In genomic region chr18:58583569-58583968, GRCh38 we compare ENCODE assay signal across 25 cellular contexts. TPM values are rescaled to one million over a fixed set of nuclear protein-coding genes. Genes with fewer than 3 reads are reported as not detected.
DNase-seq lines count a peak whose midpoint lies in the region; ATAC-seq and TF ChIP-seq lines count a peak whose summit lies in the region.
"Had no signal": no experiment of that assay in that cellular context is flagged by ENCODE, and none has a peak within 500 bp of the region (broad histone marks: within the 10 kb centered on the region; RNA-seq: fewer than 3 reads in every experiment).

No MANE protein-coding gene starts in this region.

- H3K9me2 ChIP-seq in SK-N-SH, result no peaks in the 10 kb centered on the region

- TF ChIP-seq CTCF in SK-N-SH (IDR thresholded peaks at IDR 0.05), result no peak
- no peak for TF ChIP-seq CTCF in BE2C (IDR thresholded peaks at IDR 0.05; ENCODE audit: low read depth, low read length)

- TF ChIP-seq EP300 in SK-N-SH (IDR thresholded peaks at IDR 0.05; ENCODE audit: borderline replicate concordance in 1 of 2, low read depth in 1 of 2, low read length in 1 of 2), result no peak

- peak overlapping the region; percentile 76 to 88; a peak in 3 of 4 replicates for H3K27ac ChIP-seq in SK-N-SH (ENCODE audit: low read depth in 2 of 2, low read length in 1 of 2)
- H3K27ac ChIP-seq in SJCRH30, result peak overlapping the region; percentile 42; the same call in 1 of the 2 replicates
- peak overlapping the region; percentile 92 for H3K27ac ChIP-seq in mesenchymal stem cell (ENCODE audit: low read length, poor library complexity, severe bottlenecking)
- H3K27ac ChIP-seq: 22Rv1, pancreas, stomach, tibial artery had no signal

- CTCF ChIA-PET in SK-N-SH (lab: Yijun Ruan, JAX), result no interaction called here

- H3K4me2 ChIP-seq in SK-N-SH, result peak overlapping the region; percentile 72
- no peak overlapping the region for H3K4me2 ChIP-seq in mesenchymal stem cell (ENCODE audit: low read length, poor library complexity, severe bottlenecking)
- peak overlapping the region; percentile 60 for H3K4me2 ChIP-seq in skeletal muscle satellite cell (ENCODE audit: low read length)

- POLR2A ChIA-PET in SK-N-SH (lab: Yijun Ruan, JAX), result no interaction called here

- no peak overlapping the region for H2BK12ac ChIP-seq in mesenchymal stem cell (ENCODE audit: low read length in 2 of 2)

- no peak for DNase-seq in SK-N-SH
- no peak for DNase-seq in SJCRH30
- no peak for DNase-seq in mesenchymal stem cell
- no peak for DNase-seq in NCI-H345 treated with DMSO at 0.1 percent for 48 hours (lab: John Stamatoyannopoulos, UW; ENCODE audit: unreplicated experiment)
- DNase-seq in BE2C, result no peak
- no peak for DNase-seq in stimulated activated naive CD4-positive, alpha-beta T cell (lab: John Stamatoyannopoulos, UW)
- DNase-seq: activated CD8-positive, alpha-beta T cell treated with anti-CD3 and anti-CD28 coated beads for 36 hours; activated effector memory CD4-positive, alpha-beta T cell treated with Interleukin-2 at 50 U/mL for 16 hours; activated T-cell treated with anti-CD3 and anti-CD28 coated beads for 4 hours; AML-193; CD8-positive, alpha-beta memory T cell; immature natural killer cell; naive thymus-derived CD4-positive, alpha-beta T cell; NCI-H1105; NCI-H2029; pancreas; stomach; T1000; tibial artery had no signal

- TF ChIP-seq RAD21 in SK-N-SH (IDR thresholded peaks at IDR 0.05; ENCODE audit: low read length), result no peak

- no peak overlapping the region for H4K8ac ChIP-seq in mesenchymal stem cell (ENCODE audit: low read length)

- H3K79me2 ChIP-seq in SK-N-SH (ENCODE audit: insufficient read depth), result peaks cover 3% of the 10 kb centered on the region; the same call in 1 of the 2 replicates

- ATAC-seq in SK-N-SH treated with all-trans-retinoic acid at 6 μM for 48 hours, result no peak
- ATAC-seq: activated CD8-positive, alpha-beta T cell treated with anti-CD3 and anti-CD28 coated beads for 36 hours; left lobe of liver; naive thymus-derived CD4-positive, alpha-beta T cell; pancreas had no signal

- H3K4me1 ChIP-seq in SK-N-SH (ENCODE audit: control insufficient read depth in 1 of 2, insufficient read depth in 2 of 2, low read depth in 1 of 2, low read length in 1 of 2) (peaks cover 15 to 35% of the 10 kb centered on the region in 2 experiments; a peak in 3 of 4 replicates), SJCRH30 (peaks cover 20% of the 10 kb centered on the region), mesenchymal stem cell (ENCODE audit: control insufficient read depth, insufficient read depth, low read depth, low read length) (peaks cover 6% of the 10 kb centered on the region), skeletal muscle satellite cell (ENCODE audit: control insufficient read depth, insufficient read depth, low read length) (peaks cover 50% of the 10 kb centered on the region), BE2C (peaks cover 4% of the 10 kb centered on the region)
- H3K4me1 ChIP-seq: pancreas, tibial artery had no signal

- no peaks in the 10 kb centered on the region for H4K20me1 ChIP-seq in SK-N-SH (ENCODE audit: insufficient read depth)

- no peak overlapping the region for H2BK15ac ChIP-seq in mesenchymal stem cell (ENCODE audit: low read depth, poor library complexity, severe bottlenecking)

- H2BK5ac ChIP-seq in mesenchymal stem cell (ENCODE audit: low read depth, low read length, poor library complexity, severe bottlenecking), result peak overlapping the region; percentile 76

- peaks cover 59% of the 10 kb centered on the region for H3F3A ChIP-seq in SK-N-SH (replicated peaks; ENCODE audit: insufficient read depth)

- H3K36me3 ChIP-seq in SK-N-SH (replicated peaks in 1 of 2; ENCODE audit: control insufficient read depth in 1 of 2, insufficient read depth in 2 of 2, low read length in 1 of 2) (no peaks in the 10 kb centered on the region), SJCRH30 (no peaks in the 10 kb centered on the region), mesenchymal stem cell (ENCODE audit: control insufficient read depth in 1 of 2, insufficient read depth in 2 of 2, low read depth in 1 of 2, low read length in 2 of 2) (no peaks in the 10 kb centered on the region), skeletal muscle satellite cell (ENCODE audit: insufficient read depth, low read length) (no peaks in the 10 kb centered on the region), BE2C (no peaks in the 10 kb centered on the region)
- H3K36me3 ChIP-seq: pancreas, right atrium auricular region, stomach, tibial artery had no signal

- H3K18ac ChIP-seq in mesenchymal stem cell (ENCODE audit: low read depth in 1 of 2, low read length in 2 of 2), result no peak overlapping the region

- H3K9ac ChIP-seq in SK-N-SH (peak overlapping the region; percentile 67; the same call in 1 of the 2 replicates), mesenchymal stem cell (ENCODE audit: low read length) (no peak overlapping the region), skeletal muscle satellite cell (ENCODE audit: low read depth, low read length) (peak overlapping the region; percentile 76)

- no peak overlapping the region for H3K23ac ChIP-seq in mesenchymal stem cell (ENCODE audit: low read length in 2 of 2)

- H3K9me3 ChIP-seq in SK-N-SH (peaks cover 14% of the 10 kb centered on the region; the same call in 1 of the 2 replicates), SJCRH30 (replicated peaks) (no peaks in the 10 kb centered on the region), mesenchymal stem cell (ENCODE audit: control insufficient read depth, low read length) (peaks cover 9% of the 10 kb centered on the region), skeletal muscle satellite cell (replicated peaks; ENCODE audit: low read length) (no peaks in the 10 kb centered on the region), BE2C (no peaks in the 10 kb centered on the region)
- H3K9me3 ChIP-seq: pancreas had no signal

- no peaks in the 10 kb centered on the region for H3K27me3 ChIP-seq in SK-N-SH (ENCODE audit: insufficient read depth)
- H3K27me3 ChIP-seq in SJCRH30, result no peaks in the 10 kb centered on the region
- H3K27me3 ChIP-seq in mesenchymal stem cell (ENCODE audit: control insufficient read depth in 1 of 2, insufficient read depth in 1 of 2, low read length in 2 of 2), result no peaks in the 10 kb centered on the region
- H3K27me3 ChIP-seq in skeletal muscle satellite cell (ENCODE audit: control insufficient read depth, insufficient read depth, low read length), result no peaks in the 10 kb centered on the region
- no peaks in the 10 kb centered on the region for H3K27me3 ChIP-seq in BE2C
- H3K27me3 ChIP-seq: pancreas, right atrium auricular region, stomach, tibial artery had no signal

- H4K91ac ChIP-seq in mesenchymal stem cell (ENCODE audit: low read length), result no peak overlapping the region

- H3K4me3 ChIP-seq in SK-N-SH (ENCODE audit: low read depth in 2 of 2, low read length in 1 of 2) (no peak overlapping the region), SJCRH30 (no peak overlapping the region), mesenchymal stem cell (ENCODE audit: insufficient read depth in 1 of 2, low read depth in 1 of 2, low read length in 2 of 2) (no peak overlapping the region), skeletal muscle satellite cell (ENCODE audit: low read length) (no peak overlapping the region), BE2C (ENCODE audit: low read depth, low read length) (no peak overlapping the region)
- H3K4me3 ChIP-seq: pancreas, right atrium auricular region, stomach, tibial artery had no signal

- H2AK5ac ChIP-seq in mesenchymal stem cell (ENCODE audit: low read length, severe bottlenecking), result peak overlapping the region; percentile 83

- no peak overlapping the region for H3K14ac ChIP-seq in mesenchymal stem cell (ENCODE audit: low read length in 2 of 2)

- WGBS in SK-N-SH (ENCODE audit: low lambda C conversion rate), result 95% methylated on average over 1 of the region's 1 CpG
- no CpG with 5 or more reads among the region's 1 CpG for WGBS in mesenchymal stem cell

- peak overlapping the region; percentile 76 for H2AFZ ChIP-seq in SK-N-SH (ENCODE audit: low read depth)
- no peak overlapping the region for H2AFZ ChIP-seq in mesenchymal stem cell (ENCODE audit: low read depth, low read length)

- no peak overlapping the region for H3K4ac ChIP-seq in mesenchymal stem cell (ENCODE audit: low read depth in 1 of 2, low read length in 2 of 2)

- H2BK120ac ChIP-seq in mesenchymal stem cell (ENCODE audit: low read depth, low read length), result no peak overlapping the region

- H3K79me1 ChIP-seq in mesenchymal stem cell (replicated peaks; ENCODE audit: low read length, poor library complexity, severe bottlenecking), result no peaks in the 10 kb centered on the region

TF ChIP-seq in SK-N-SH, 30 proteins besides CTCF, POLR2A, EP300 and RAD21 (continues in another document):
- TF ChIP-seq, protein P1, sequence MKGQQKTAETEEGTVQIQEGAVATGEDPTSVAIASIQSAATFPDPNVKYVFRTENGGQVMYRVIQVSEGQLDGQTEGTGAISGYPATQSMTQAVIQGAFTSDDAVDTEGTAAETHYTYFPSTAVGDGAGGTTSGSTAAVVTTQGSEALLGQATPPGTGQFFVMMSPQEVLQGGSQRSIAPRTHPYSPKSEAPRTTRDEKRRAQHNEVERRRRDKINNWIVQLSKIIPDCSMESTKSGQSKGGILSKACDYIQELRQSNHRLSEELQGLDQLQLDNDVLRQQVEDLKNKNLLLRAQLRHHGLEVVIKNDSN (IDR thresholded peaks at IDR 0.05; ENCODE audit: borderline replicate concordance, low read depth), result no peak

TF ChIP-seq in SK-N-SH treated with all-trans-retinoic acid at 6 μM for 48 hours, 23 proteins besides CTCF, POLR2A, EP300 and RAD21 (continues in another document):
- TF ChIP-seq SNAI2 (CRISPR knock-in tag; IDR thresholded peaks at IDR 0.05), result no peak
- no peak for TF ChIP-seq ZFP30 (CRISPR knock-in tag; IDR thresholded peaks at IDR 0.05)
- no peak for TF ChIP-seq ZNF8 (CRISPR knock-in tag; IDR thresholded peaks at IDR 0.05)
- TF ChIP-seq CREB5 (CRISPR knock-in tag; IDR thresholded peaks at IDR 0.05; ENCODE audit: low read depth), result no peak

RNA-seq across cellular contexts. Expression of gene ALPK2, which starts 45.3 kb away (rescaled TPM):
- polyA plus RNA-seq in SK-N-SH (2012; rRNA removed), result 8.9 and 17.5 TPM in 2 replicates
- 5.1 and 5.2 TPM in 2 replicates for polyA plus RNA-seq in SK-N-SH (2012; cell fraction: cytosol; rRNA removed)
- polyA plus RNA-seq in SK-N-SH (2012; cell fraction: nucleus; rRNA removed), result 34.0 and 60.6 TPM in 2 replicates
- 1.2 and 1.4 TPM in 2 replicates for total RNA-seq in SJCRH30 (2014; rRNA removed; shearing (Covaris generic))
- polyA plus RNA-seq in mesenchymal stem cell (2013, experiment 1 of 2), result 7.2 TPM
- 7.0 TPM for polyA plus RNA-seq in mesenchymal stem cell (2013, experiment 2 of 2)
- 2.3 and 5.7 TPM in 2 replicates for total RNA-seq in skeletal muscle satellite cell (2012; rRNA removed)
- not detected for polyA plus RNA-seq in BE2C (2012; ENCODE audit: insufficient read depth, insufficient read length, low read depth)
- total RNA-seq: mesenteric fat pad had no signal
- polyA plus RNA-seq: naive thymus-derived CD4-positive, alpha-beta T cell had no signal

Comparison
In these comparisons a context has a peak if more than half of its experiments do, and no peak if none do; other contexts are left out.
1. H3K27ac ChIP-seq: peak in every context shown above with its lines; median percentile 92 in mesenchymal stem cell; 82 in SK-N-SH; 42 in SJCRH30.